In genomic region chr17:36640836-36641235, GRCh38 we compare ENCODE assay signal across 17 cellular contexts.
"Had no signal": no experiment of that assay in that cellular context is flagged by ENCODE, and none has a peak within 500 bp of the region (broad histone marks: within the 10 kb centered on the region; RNA-seq: fewer than 3 reads in every experiment).

No MANE protein-coding gene starts in this region.

- H3K9me3 ChIP-seq: upper lobe of right lung had no signal

- H3K4me3 Mint-ChIP-seq: activated naive CD8-positive, alpha-beta T cell treated with anti-CD3 and anti-CD28 coated beads, Interleukin-2, amount 10 ng/mL, durations not matched to agents 7 days and 5 days; memory B cell had no signal

- H3K36me3 Mint-ChIP-seq: activated naive CD8-positive, alpha-beta T cell treated with anti-CD3 and anti-CD28 coated beads, Interleukin-2, amount 10 ng/mL, durations not matched to agents 7 days and 5 days; brain; memory B cell had no signal

- H3K9me3 Mint-ChIP-seq: activated naive CD8-positive, alpha-beta T cell treated with anti-CD3 and anti-CD28 coated beads, Interleukin-2, amount 10 ng/mL, durations not matched to agents 7 days and 5 days; memory B cell; nephron had no signal

- H3K27ac Mint-ChIP-seq: activated naive CD8-positive, alpha-beta T cell treated with anti-CD3 and anti-CD28 coated beads, Interleukin-2, amount 10 ng/mL, durations not matched to agents 7 days and 5 days; brain; memory B cell; nephron; progenitor cell of endocrine pancreas had no signal

- H3K27ac ChIP-seq: upper lobe of right lung, WERI-Rb-1 had no signal

- DNase-seq: activated CD4-positive, alpha-beta T cell treated with anti-CD3 and anti-CD28 coated beads for 1 hour; activated naive CD4-positive, alpha-beta T cell treated with Interleukin-2 at 50 U/mL for 16 hours; activated naive CD8-positive, alpha-beta T cell treated with anti-CD3 and anti-CD28 coated beads, Interleukin-2, amount 10 ng/mL, durations not matched to agents 7 days and 5 days; anterior cingulate cortex; dermis blood vessel endothelial cell; effector CD8-positive, alpha-beta T cell; hippocampal formation; left colon; stimulated activated CD4-positive, alpha-beta T cell treated with anti-CD3 and anti-CD28 coated beads, Interleukin-4, amount 100 ng/mL, for 24 hours; stimulated activated naive CD4-positive, alpha-beta T cell treated with Interleukin-2 at 50 U/mL for 16 hours; T-helper 1 cell; upper lobe of right lung; WERI-Rb-1 had no signal

- H3K36me3 ChIP-seq: upper lobe of right lung, WERI-Rb-1 had no signal
